In the genomic region with DNA sequence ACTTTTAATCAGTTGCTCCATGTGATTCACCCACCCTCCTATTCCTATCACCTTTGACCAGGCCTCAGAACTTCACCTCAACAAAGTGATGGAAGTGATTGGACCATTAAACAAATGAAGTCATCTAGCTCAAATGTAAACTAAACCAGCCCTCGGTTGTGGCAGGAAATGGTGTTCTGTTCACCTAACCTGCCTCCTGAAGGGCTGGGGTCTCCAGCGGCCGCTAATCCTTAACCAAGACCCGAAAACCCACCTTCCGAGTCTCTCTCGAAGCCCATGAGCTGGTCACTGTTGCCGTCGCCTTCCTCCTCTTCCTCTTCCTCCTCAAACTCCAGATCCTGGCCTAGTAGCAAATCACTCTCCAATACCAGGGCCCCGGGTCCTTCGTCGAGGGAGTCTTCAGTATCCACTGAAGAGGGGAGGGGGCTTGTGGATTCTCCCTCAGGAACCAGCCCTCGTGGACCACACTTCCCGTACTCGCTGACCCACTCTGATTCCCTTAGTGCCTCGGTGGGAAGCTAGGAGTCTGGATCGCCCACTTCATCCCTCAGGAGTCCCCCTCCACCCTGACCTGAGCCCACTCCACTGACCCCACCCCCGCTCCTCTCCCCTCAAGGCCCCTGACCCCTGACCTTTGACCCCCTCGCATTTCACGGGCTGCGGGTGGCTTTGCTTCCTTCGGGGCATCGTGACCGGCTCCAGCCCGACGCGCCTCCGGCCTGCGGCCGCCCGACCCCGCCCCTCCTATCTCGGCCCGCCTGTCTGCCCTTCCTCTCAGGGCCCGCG, we compare ENCODE assay signal across 8 cellular contexts. TPM values are rescaled to one million over a fixed set of nuclear protein-coding genes. Genes with fewer than 3 reads are reported as not detected.
A peak's percentile ranks its signal among the peaks of the same experiment; 100 is the strongest.
DNase-seq lines count a peak whose midpoint lies in the region; ATAC-seq lines count a peak whose summit lies in the region.

No MANE protein-coding gene starts in this region.

- H3K27ac Mint-ChIP-seq in stimulated activated naive CD8-positive, alpha-beta T cell treated with anti-CD3 and anti-CD28 coated beads, Interleukin-15, amount 100 ng/mL, for 72 hours: peak overlapping the region; percentile 92 to 96

- H3K4me3 ChIP-seq in HUES48 (ENCODE audit: low read depth, low read length) (peak overlapping the region; percentile 93), mesenchymal stem cell (ENCODE audit: insufficient read depth in 1 of 2, low read depth in 1 of 2, low read length in 2 of 2) (peak overlapping the region; percentile 76 to 95)

- H3K4me1 ChIP-seq in HUES48 (ENCODE audit: control insufficient read depth, insufficient read depth, low read length) (peaks cover 12% of the 10 kb centered on the region), mesenchymal stem cell (ENCODE audit: control insufficient read depth, insufficient read depth, low read depth, low read length) (peaks cover 21% of the 10 kb centered on the region)

- no peaks in the 10 kb centered on the region for H3K9me3 Mint-ChIP-seq in stimulated activated naive CD8-positive, alpha-beta T cell treated with anti-CD3 and anti-CD28 coated beads, Interleukin-15, amount 100 ng/mL, for 72 hours

- H3K4ac ChIP-seq in mesenchymal stem cell (ENCODE audit: low read depth in 1 of 2, low read length in 2 of 2): peak overlapping the region; percentile 33 to 70

- no peaks in the 10 kb centered on the region for H3K27me3 Mint-ChIP-seq in stimulated activated naive CD8-positive, alpha-beta T cell treated with anti-CD3 and anti-CD28 coated beads, Interleukin-15, amount 100 ng/mL, for 72 hours

- H2BK15ac ChIP-seq in mesenchymal stem cell (ENCODE audit: low read depth, poor library complexity, severe bottlenecking): peak overlapping the region; percentile 61

- peaks cover 55% of the 10 kb centered on the region for H3K4me1 Mint-ChIP-seq in stimulated activated naive CD8-positive, alpha-beta T cell treated with anti-CD3 and anti-CD28 coated beads, Interleukin-15, amount 100 ng/mL, for 72 hours

- H4K91ac ChIP-seq in mesenchymal stem cell (ENCODE audit: low read length): peak overlapping the region; percentile 77

- H3K79me1 ChIP-seq in mesenchymal stem cell (replicated peaks; ENCODE audit: low read length, poor library complexity, severe bottlenecking): peaks cover 21% of the 10 kb centered on the region

- peak overlapping the region in 1 of 2 experiments; percentile 64 for H3K14ac ChIP-seq in mesenchymal stem cell (ENCODE audit: low read length in 2 of 2)

- H3K9ac ChIP-seq in HUES48 (ENCODE audit: low read depth, low read length) (peak overlapping the region; percentile 87), mesenchymal stem cell (ENCODE audit: low read length) (peak overlapping the region; percentile 99)

- H3K9me3 ChIP-seq in HUES48 (ENCODE audit: control insufficient read depth, insufficient read depth, low read length) (no peaks in the 10 kb centered on the region), mesenchymal stem cell (ENCODE audit: control insufficient read depth, low read length) (no peaks in the 10 kb centered on the region)

- peak overlapping the region; percentile 92 for H2BK120ac ChIP-seq in mesenchymal stem cell (ENCODE audit: low read depth, low read length)

- no peak overlapping the region for H2AFZ ChIP-seq in mesenchymal stem cell (ENCODE audit: low read depth, low read length)

- peak; percentile 49 for ATAC-seq in GM18511 (IDR thresholded peaks at IDR 0.05; ENCODE audit: unreplicated experiment)
- ATAC-seq in stimulated activated naive CD8-positive, alpha-beta T cell treated with anti-CD3 and anti-CD28 coated beads, Interleukin-15, amount 100 ng/mL, for 72 hours: peak; percentile 70

- H2AK5ac ChIP-seq in mesenchymal stem cell (ENCODE audit: low read length, severe bottlenecking): peak overlapping the region; percentile 43

- under 1% methylated on average over 30 of the region's 35 CpGs for WGBS in mesenchymal stem cell

- H3K36me3 ChIP-seq in HUES48 (ENCODE audit: control insufficient read depth, insufficient read depth, low read length): peaks cover 77% of the 10 kb centered on the region
- H3K36me3 ChIP-seq in mesenchymal stem cell (ENCODE audit: control insufficient read depth in 1 of 2, insufficient read depth in 2 of 2, low read depth in 1 of 2, low read length in 2 of 2): peaks cover 71 to 74% of the 10 kb centered on the region in 2 experiments

- in situ Hi-C loops in ACHN (cut with HindIII; ENCODE audit: low pct_ligation_motif_present, low pct_unique_long_range_greater_than_20kb, low sequenced_read_pairs): no loop called here

- H3K4me3 Mint-ChIP-seq in stimulated activated naive CD8-positive, alpha-beta T cell treated with anti-CD3 and anti-CD28 coated beads, Interleukin-15, amount 100 ng/mL, for 72 hours: peak overlapping the region; percentile 90 to 93

- peak overlapping the region; percentile 97 for H3K27ac ChIP-seq in HUES48 (ENCODE audit: low read depth, low read length)
- peak overlapping the region; percentile 67 for H3K27ac ChIP-seq in mesenchymal stem cell (ENCODE audit: low read length, poor library complexity, severe bottlenecking)

- DNase-seq in ACHN (peak; percentile 72), T-helper 22 cell (ENCODE audit: low read depth) (peak; percentile 55), mesenchymal stem cell (peak; percentile 82), AG08395 (ENCODE audit: low spot score) (no peak)
- DNase-seq in effector CD4-positive, alpha-beta T cell: peak; percentile 49
- peak in 1 of 2 donors; percentile 69 for DNase-seq in stimulated activated naive CD8-positive, alpha-beta T cell treated with anti-CD3 and anti-CD28 coated beads, Interleukin-15, amount 100 ng/mL, for 72 hours

- H4K8ac ChIP-seq in mesenchymal stem cell (ENCODE audit: low read length): peak overlapping the region; percentile 82

- peak overlapping the region; percentile 77 for H3K4me2 ChIP-seq in mesenchymal stem cell (ENCODE audit: low read length, poor library complexity, severe bottlenecking)

- H3K27me3 ChIP-seq in HUES48 (ENCODE audit: control insufficient read depth, insufficient read depth, low read length): no peaks in the 10 kb centered on the region
- no peaks in the 10 kb centered on the region for H3K27me3 ChIP-seq in mesenchymal stem cell (ENCODE audit: control insufficient read depth in 1 of 2, insufficient read depth in 1 of 2, low read length in 2 of 2)

- H3K23ac ChIP-seq in mesenchymal stem cell (ENCODE audit: low read length in 2 of 2): peak overlapping the region in 1 of 2 experiments; percentile 70

- H2BK5ac ChIP-seq in mesenchymal stem cell (ENCODE audit: low read depth, low read length, poor library complexity, severe bottlenecking): no peak overlapping the region

- H2BK12ac ChIP-seq in mesenchymal stem cell (ENCODE audit: low read length in 2 of 2): no peak overlapping the region

- H3K18ac ChIP-seq in mesenchymal stem cell (ENCODE audit: low read depth in 1 of 2, low read length in 2 of 2): peak overlapping the region; percentile 64 to 91

RNA-seq across cellular contexts. Expression of gene ZNF513, which starts 0.5 kb away (rescaled TPM):
- 16.6 TPM for polyA plus RNA-seq in mesenchymal stem cell (2013, experiment 1 of 2)
- 15.9 TPM for polyA plus RNA-seq in mesenchymal stem cell (2013, experiment 2 of 2)

RNA-seq across cellular contexts. Expression of gene SNX17, which starts 9.6 kb away (rescaled TPM):
- polyA plus RNA-seq in mesenchymal stem cell (2013, experiment 1 of 2): 50.9 TPM
- 50.9 TPM for polyA plus RNA-seq in mesenchymal stem cell (2013, experiment 2 of 2)

RNA-seq across cellular contexts. Expression of gene EIF2B4, which starts 9.9 kb away (rescaled TPM):
- polyA plus RNA-seq in mesenchymal stem cell (2013, experiment 1 of 2): 35.2 TPM
- polyA plus RNA-seq in mesenchymal stem cell (2013, experiment 2 of 2): 35.1 TPM

RNA-seq across cellular contexts. Expression of gene GTF3C2, which starts 23.5 kb away (rescaled TPM):
- polyA plus RNA-seq in mesenchymal stem cell (2013, experiment 1 of 2): 28.3 TPM
- 27.3 TPM for polyA plus RNA-seq in mesenchymal stem cell (2013, experiment 2 of 2)

RNA-seq across cellular contexts. Expression of gene PPM1G, which starts 29.4 kb away (rescaled TPM):
- 58.3 TPM for polyA plus RNA-seq in mesenchymal stem cell (2013, experiment 1 of 2)
- polyA plus RNA-seq in mesenchymal stem cell (2013, experiment 2 of 2): 57.0 TPM
